In the genomic region with DNA sequence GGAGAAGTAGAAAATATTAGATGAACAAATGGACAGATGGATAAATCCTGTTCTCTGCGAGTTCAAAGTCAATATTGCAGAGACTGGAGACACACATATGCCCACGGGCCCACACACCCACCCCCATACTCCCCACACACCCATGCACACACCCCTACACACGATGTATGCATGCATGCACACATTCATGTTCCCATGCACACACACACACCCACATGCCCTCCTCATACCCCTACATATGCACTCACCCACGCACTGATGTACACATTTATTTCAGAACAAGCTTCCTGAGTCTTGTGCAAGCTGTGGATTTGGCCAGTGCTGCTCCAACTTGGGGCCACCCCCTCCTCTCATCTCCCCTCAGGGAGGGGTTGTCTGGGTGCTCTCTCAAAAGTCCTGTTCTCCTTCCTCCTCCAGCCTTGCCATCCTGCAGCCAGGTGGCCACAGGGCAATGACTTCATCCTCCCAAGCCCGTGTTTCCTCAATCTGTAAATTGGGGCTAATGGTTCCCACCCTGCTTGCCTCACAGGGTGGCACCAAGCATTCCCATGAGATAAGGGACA, we compare ENCODE assay signal across 13 cellular contexts.
A peak's percentile ranks its signal among the peaks of the same experiment; 100 is the strongest.
DNase-seq lines count a peak whose midpoint lies in the region; ATAC-seq and TF ChIP-seq lines count a peak whose summit lies in the region.
"Had no signal": no experiment of that assay in that cellular context is flagged by ENCODE, and none has a peak within 500 bp of the region (broad histone marks: within the 10 kb centered on the region; RNA-seq: fewer than 3 reads in every experiment).

No MANE protein-coding gene starts in this region.

- peaks cover 92% of the 10 kb centered on the region for H3K4me1 Mint-ChIP-seq in stimulated activated naive CD8-positive, alpha-beta T cell treated with anti-CD3 and anti-CD28 coated beads, Interleukin-15, Interleukin-2, amounts not matched to agents 100 ng/mL and 50 ng/mL, for 24 hours (ENCODE audit: low read depth)
- peaks cover 96% of the 10 kb centered on the region for H3K4me1 Mint-ChIP-seq in stimulated activated naive CD8-positive, alpha-beta T cell treated with anti-CD3 and anti-CD28 coated beads, Interleukin-15, amount 100 ng/mL, for 72 hours
- peaks cover 70 to 77% of the 10 kb centered on the region in 2 donors for H3K4me1 Mint-ChIP-seq in effector memory CD8-positive, alpha-beta T cell (ENCODE audit: low read depth in 2 of 2)

- no peaks in the 10 kb centered on the region for H3K27me3 Mint-ChIP-seq in stimulated activated naive CD8-positive, alpha-beta T cell treated with anti-CD3 and anti-CD28 coated beads, Interleukin-15, Interleukin-2, amounts not matched to agents 100 ng/mL and 50 ng/mL, for 24 hours
- no peaks in the 10 kb centered on the region for H3K27me3 Mint-ChIP-seq in stimulated activated naive CD8-positive, alpha-beta T cell treated with anti-CD3 and anti-CD28 coated beads, Interleukin-15, amount 100 ng/mL, for 72 hours
- H3K27me3 Mint-ChIP-seq in effector memory CD8-positive, alpha-beta T cell, result no peaks in the 10 kb centered on the region

- no peak overlapping the region for H3K4me3 Mint-ChIP-seq in stimulated activated naive CD8-positive, alpha-beta T cell treated with anti-CD3 and anti-CD28 coated beads, Interleukin-15, Interleukin-2, amounts not matched to agents 100 ng/mL and 50 ng/mL, for 24 hours
- peak overlapping the region in 1 of 2 donors; percentile 27 for H3K4me3 Mint-ChIP-seq in stimulated activated naive CD8-positive, alpha-beta T cell treated with anti-CD3 and anti-CD28 coated beads, Interleukin-15, amount 100 ng/mL, for 72 hours
- H3K4me3 Mint-ChIP-seq in effector memory CD8-positive, alpha-beta T cell, result no peak overlapping the region

- POLR2A ChIA-PET in RWPE1 (lab: Yijun Ruan, JAX; ENCODE audit: low non-redundant PET), result no interaction called here

- CTCF ChIA-PET in RWPE1 (lab: Yijun Ruan, JAX), result interaction anchor here (0.5 kb wide), 1 partner anchor 12 kb away, joined by 5 read pairs; no protein-coding TSS in a partner anchor

- peak overlapping the region; percentile 48 for H3K27ac ChIP-seq in RWPE1
- H3K27ac ChIP-seq: foreskin keratinocyte, pancreas, tibial nerve had no signal

- no peak for TF ChIP-seq CTCF in RWPE1 (conservative IDR thresholded peaks at IDR 0.05; ENCODE audit: low read depth)

- peaks cover 45% of the 10 kb centered on the region for H3K36me3 Mint-ChIP-seq in stimulated activated naive CD8-positive, alpha-beta T cell treated with anti-CD3 and anti-CD28 coated beads, Interleukin-15, Interleukin-2, amounts not matched to agents 100 ng/mL and 50 ng/mL, for 24 hours (ENCODE audit: low read depth)
- H3K36me3 Mint-ChIP-seq in effector memory CD8-positive, alpha-beta T cell (ENCODE audit: insufficient read depth), result peaks cover 14% of the 10 kb centered on the region

- peak overlapping the region; percentile 71 for H3K27ac Mint-ChIP-seq in stimulated activated naive CD8-positive, alpha-beta T cell treated with anti-CD3 and anti-CD28 coated beads, Interleukin-15, Interleukin-2, amounts not matched to agents 100 ng/mL and 50 ng/mL, for 24 hours
- peak overlapping the region in 1 of 2 donors; percentile 35 for H3K27ac Mint-ChIP-seq in stimulated activated naive CD8-positive, alpha-beta T cell treated with anti-CD3 and anti-CD28 coated beads, Interleukin-15, amount 100 ng/mL, for 72 hours
- H3K27ac Mint-ChIP-seq in effector memory CD8-positive, alpha-beta T cell, result peak overlapping the region; percentile 84 to 94

- no peaks in the 10 kb centered on the region for H3K9me3 Mint-ChIP-seq in stimulated activated naive CD8-positive, alpha-beta T cell treated with anti-CD3 and anti-CD28 coated beads, Interleukin-15, Interleukin-2, amounts not matched to agents 100 ng/mL and 50 ng/mL, for 24 hours
- no peaks in the 10 kb centered on the region for H3K9me3 Mint-ChIP-seq in stimulated activated naive CD8-positive, alpha-beta T cell treated with anti-CD3 and anti-CD28 coated beads, Interleukin-15, amount 100 ng/mL, for 72 hours
- no peaks in the 10 kb centered on the region for H3K9me3 Mint-ChIP-seq in effector memory CD8-positive, alpha-beta T cell

- DNase-seq in stimulated activated naive CD8-positive, alpha-beta T cell treated with anti-CD3 and anti-CD28 coated beads, Interleukin-15, amount 100 ng/mL, for 72 hours, result no peak
- DNase-seq in RWPE1 (ENCODE audit: low spot score) (no peak), NCI-H1436 treated with DMSO at 0.1 percent for 48 hours (lab: John Stamatoyannopoulos, UW) (no peak), cerebellar nuclear complex (lab: John Stamatoyannopoulos, UW) (no peak), NCI-H1048 (lab: John Stamatoyannopoulos, UW) (no peak)
- no peak for DNase-seq in effector memory CD8-positive, alpha-beta T cell
- DNase-seq: foreskin keratinocyte, NCI-H2029 treated with DMSO at 0.1 percent for 48 hours, NCI-H524, pancreas had no signal

- ATAC-seq in stimulated activated naive CD8-positive, alpha-beta T cell treated with anti-CD3 and anti-CD28 coated beads, Interleukin-15, amount 100 ng/mL, for 72 hours, result no peak
- no peak for ATAC-seq in effector memory CD8-positive, alpha-beta T cell (replicated peaks)
- no peak for ATAC-seq in GM19463 (IDR thresholded peaks at IDR 0.05; ENCODE audit: unreplicated experiment)
- ATAC-seq: foreskin keratinocyte had no signal
